8 cellular contexts compared by ENCODE assay signal in the genomic region with DNA sequence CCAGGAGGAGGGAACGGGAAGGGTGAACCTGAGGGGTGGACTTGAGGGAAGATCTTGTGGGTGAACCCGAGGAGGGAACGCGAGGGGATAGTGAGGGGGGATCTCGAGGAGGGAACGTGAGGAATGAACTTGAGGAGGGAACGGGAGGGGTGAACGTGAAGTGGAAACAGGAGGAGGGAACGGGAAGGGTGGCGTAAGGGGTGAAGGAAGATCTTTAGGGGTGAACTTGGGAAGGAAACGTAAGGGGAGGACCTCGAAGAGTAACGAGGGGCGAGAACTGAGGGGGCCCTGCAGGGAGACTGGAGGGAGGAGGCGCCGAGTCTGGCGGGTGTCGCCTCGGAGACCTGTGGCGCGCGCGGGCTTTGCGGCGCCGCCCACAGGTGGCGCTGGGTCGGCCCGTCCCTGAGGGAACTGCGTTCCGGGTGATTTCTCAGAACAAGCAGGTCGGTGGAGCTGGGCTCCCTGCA. TPM values are rescaled to one million over a fixed set of nuclear protein-coding genes. Genes with fewer than 3 reads are reported as not detected.
A peak's percentile ranks its signal among the peaks of the same experiment; 100 is the strongest.
DNase-seq lines count a peak whose midpoint lies in the region; ATAC-seq, FAIRE-seq and TF ChIP-seq lines count a peak whose summit lies in the region.

No MANE protein-coding gene starts in this region.

- H3K4me3 ChIP-seq in A673 (ENCODE audit: low read depth, low read length, poor library complexity, severe bottlenecking) (peak overlapping the region; percentile 47), esophagus muscularis mucosa (peak overlapping the region; percentile 30 to 50 (median 36))

- no peaks in the 10 kb centered on the region for H3K27me3 Mint-ChIP-seq in progenitor cell of endocrine pancreas

- H3K9me3 ChIP-seq in A673 (ENCODE audit: low read depth, low read length, poor library complexity, severe bottlenecking) (no peaks in the 10 kb centered on the region), esophagus muscularis mucosa (no peaks in the 10 kb centered on the region)

- no peak for TF ChIP-seq EP300 in esophagus muscularis mucosa (IDR thresholded peaks at IDR 0.05)

- H3K36me3 ChIP-seq in A673 (ENCODE audit: insufficient read depth, low read length, poor library complexity, severe bottlenecking) (no peaks in the 10 kb centered on the region), esophagus muscularis mucosa (no peaks in the 10 kb centered on the region)

- H3K4me3 Mint-ChIP-seq in progenitor cell of endocrine pancreas (ENCODE audit: low read depth): peak overlapping the region; percentile 96

- TF ChIP-seq CTCF in A673 (conservative IDR thresholded peaks at IDR 0.05; ENCODE audit: low read depth, low read length) (peak; percentile 65), esophagus muscularis mucosa (IDR thresholded peaks at IDR 0.05) (peak in 1 of 3 experiments; percentile 12), progenitor cell of endocrine pancreas (IDR thresholded peaks at IDR 0.05; ENCODE audit: unreplicated experiment) (peak; percentile 78)

- CTCF ChIA-PET in A673 (lab: Charles Lee): interaction anchor here (0.6 to 0.7 kb wide), 2 partner anchors 176 to 369 kb away, joined by 4 to 5 read pairs; no protein-coding TSS in a partner anchor

- DNase-seq in A673 (ENCODE audit: low spot score) (peak; percentile 40), NCI-H2227 (lab: John Stamatoyannopoulos, UW; ENCODE audit: unreplicated experiment) (peak; percentile 86), esophagus muscularis mucosa (ENCODE audit: extremely low spot score) (no peak), progenitor cell of endocrine pancreas (ENCODE audit: low spot score, unreplicated experiment) (peak; percentile 51), RCC 7860 (ENCODE audit: low spot score) (no peak), NCI-H345 treated with DMSO at 0.1 percent for 48 hours (lab: John Stamatoyannopoulos, UW; ENCODE audit: unreplicated experiment) (no peak), occipital lobe (lab: John Stamatoyannopoulos, UW) (no peak)

- no peaks in the 10 kb centered on the region for H3K4me1 ChIP-seq in A673 (ENCODE audit: insufficient read depth, low read length, poor library complexity, severe bottlenecking)
- H3K4me1 ChIP-seq in esophagus muscularis mucosa: peaks cover 4 to 16% (median 14%) of the 10 kb centered on the region in 4 donors

- H3K27ac ChIP-seq in A673 (ENCODE audit: low read depth, low read length, poor library complexity, severe bottlenecking) (no peak overlapping the region), esophagus muscularis mucosa (replicated peaks in 1 of 4) (no peak overlapping the region)

- POLR2A ChIA-PET in A673 (lab: Charles Lee; ENCODE audit: low non-redundant PET): no interaction called here

- no peaks in the 10 kb centered on the region for H3K9me3 Mint-ChIP-seq in progenitor cell of endocrine pancreas (ENCODE audit: low read depth)

- under 1% methylated on average over 30 of the region's 32 CpGs for WGBS in esophagus muscularis mucosa

- H3K36me3 Mint-ChIP-seq in progenitor cell of endocrine pancreas (ENCODE audit: insufficient read depth): no peaks in the 10 kb centered on the region

- FAIRE-seq in RCC 7860 (lab: Jason Lieb, UNC): no peak

- no peak for TF ChIP-seq POLR2A in esophagus muscularis mucosa (IDR thresholded peaks at IDR 0.05; ENCODE audit: low read depth)

- intact Hi-C loops in A673 (cut with micrococcal nuclease; ENCODE audit: unreplicated experiment) (no loop called here), esophagus muscularis mucosa (cut with DNase I) (no loop called here)

- ATAC-seq in GM18498 (IDR thresholded peaks at IDR 0.05; ENCODE audit: unreplicated experiment): peak; percentile 74

- peak overlapping the region; percentile 92 for H3K27ac Mint-ChIP-seq in progenitor cell of endocrine pancreas

- H3K27me3 ChIP-seq in A673 (replicated peaks; ENCODE audit: insufficient read depth, low read depth, low read length, poor library complexity) (peaks cover 74% of the 10 kb centered on the region), esophagus muscularis mucosa (peaks cover 0 to 54% (median 13%) of the 10 kb centered on the region in 4 donors)

- no TSS peak for BruUV-seq in A673 (replicated peaks; lab: Mats Ljungman, UMichigan)

- H3K4me1 Mint-ChIP-seq in progenitor cell of endocrine pancreas (ENCODE audit: low read depth): peaks cover 13% of the 10 kb centered on the region

RNA-seq across cellular contexts. Expression of gene MYO3A, which starts 0.7 kb away (rescaled TPM):
- total RNA-seq in A673 (2021): 0.39 and 0.88 TPM in 2 replicates
- under 1 TPM in 1 of 4 donors, not detected in 3; 0.06 TPM for total RNA-seq in esophagus muscularis mucosa
- total RNA-seq in progenitor cell of endocrine pancreas: 16.0 and 18.0 TPM in 2 replicates
- 3.6 TPM for total RNA-seq in occipital lobe

Comparison
In these comparisons a context has a peak if more than half of its experiments do, and no peak if none do; other contexts are left out.
1. DNase-seq: peak in A673 (single experiment), NCI-H2227 (single experiment) and progenitor cell of endocrine pancreas (single experiment); none in esophagus muscularis mucosa (single experiment), RCC 7860 (single experiment), NCI-H345 treated with DMSO at 0.1 percent for 48 hours (single experiment) and occipital lobe (single experiment).